In genomic region chr3:111603679-111604643, GRCh38 we compare ENCODE assay signal across 9 cellular contexts. TPM values are rescaled to one million over a fixed set of nuclear protein-coding genes. Genes with fewer than 3 reads are reported as not detected.
DNase-seq lines count a peak whose midpoint lies in the region; ATAC-seq and TF ChIP-seq lines count a peak whose summit lies in the region.
"Had no signal": no experiment of that assay in that cellular context is flagged by ENCODE, and none has a peak within 500 bp of the region (broad histone marks: within the 10 kb centered on the region; RNA-seq: fewer than 3 reads in every experiment).

No MANE protein-coding gene starts in this region.

- H3K9me3 Mint-ChIP-seq in immature natural killer cell = no peaks in the 10 kb centered on the region

- no peaks in the 10 kb centered on the region for H3K9me3 ChIP-seq in spleen
- H3K9me3 ChIP-seq: esophagus muscularis mucosa had no signal

- peaks cover 0 to 22% (median 0%) of the 10 kb centered on the region in 6 donors for H3K4me1 ChIP-seq in spleen
- H3K4me1 ChIP-seq: esophagus muscularis mucosa had no signal

- intact Hi-C loops in spleen (cut with DNase I; ENCODE audit: low total_unique reads) = no loop called here

- no peak for TF ChIP-seq CTCF in spleen (IDR thresholded peaks at IDR 0.05 in 8 of 11, conservative IDR thresholded peaks at IDR 0.05 in 3 of 11)

- ATAC-seq in GM18502 (IDR thresholded peaks at IDR 0.05; ENCODE audit: poor library complexity, unreplicated experiment) (peak; percentile 51), GM19397 (IDR thresholded peaks at IDR 0.05; ENCODE audit: unreplicated experiment) (peak; percentile 53), HG03442 (IDR thresholded peaks at IDR 0.05; ENCODE audit: unreplicated experiment) (peak; percentile 45), HG02588 (IDR thresholded peaks at IDR 0.05; ENCODE audit: unreplicated experiment) (no peak), HG03439 (IDR thresholded peaks at IDR 0.05; ENCODE audit: unreplicated experiment) (no peak)

- no peaks in the 10 kb centered on the region for H3K27me3 ChIP-seq in spleen (replicated peaks in 1 of 7)
- H3K27me3 ChIP-seq: esophagus muscularis mucosa had no signal

- no peaks in the 10 kb centered on the region for H3K27me3 Mint-ChIP-seq in immature natural killer cell (ENCODE audit: low read depth in 3 of 3)

- DNase-seq in immature natural killer cell (no peak), spleen (no peak)
- no peak for DNase-seq in central memory CD4-positive, alpha-beta T cell

- H3K4me1 Mint-ChIP-seq in immature natural killer cell = peaks cover 25 to 41% of the 10 kb centered on the region in 2 donors

- peak overlapping the region in 2 of 8 donors; percentile 1 to 15 for H3K27ac ChIP-seq in spleen
- H3K27ac ChIP-seq: esophagus muscularis mucosa had no signal

- no peak overlapping the region for H3K4me3 Mint-ChIP-seq in immature natural killer cell

- peak overlapping the region; percentile 51 to 81 (median 56) for H3K27ac Mint-ChIP-seq in immature natural killer cell

- no peak overlapping the region for H3K4me3 ChIP-seq in spleen
- H3K4me3 ChIP-seq: esophagus muscularis mucosa had no signal

- H3K36me3 ChIP-seq in spleen = peaks cover 0 to 16% (median 0%) of the 10 kb centered on the region in 6 donors
- H3K36me3 ChIP-seq: esophagus muscularis mucosa had no signal

- 59 to 79% (median 69%) methylated on average over 3 of the region's 3 CpGs for WGBS in spleen, 5 donors

- no peak for TF ChIP-seq POLR2A in spleen (IDR thresholded peaks at IDR 0.05)

- H3K36me3 Mint-ChIP-seq in immature natural killer cell = peaks cover 26 to 72% (median 49%) of the 10 kb centered on the region in 3 donors

RNA-seq across cellular contexts. Expression of gene ZBED2, which starts 8.8 kb away (rescaled TPM):
- under 1 TPM in 1 of 3 donors, not detected in 2; 0.50 TPM for polyA plus RNA-seq in immature natural killer cell
- total RNA-seq in spleen = under 1 TPM in 1 of 7 donors, not detected in 6; 0.28 TPM
- polyA plus RNA-seq in spleen = under 1 TPM; 0.20 to 0.80 (median 0.29) TPM

Comparison
In these comparisons a context has a peak if more than half of its experiments do, and no peak if none do; other contexts are left out.
1. ATAC-seq: peak in GM18502 (single experiment), GM19397 (single experiment) and HG03442 (single experiment); none in HG02588 (single experiment) and HG03439 (single experiment).